Comparison of ENCODE assay signal across 16 cellular contexts in the genomic region with DNA sequence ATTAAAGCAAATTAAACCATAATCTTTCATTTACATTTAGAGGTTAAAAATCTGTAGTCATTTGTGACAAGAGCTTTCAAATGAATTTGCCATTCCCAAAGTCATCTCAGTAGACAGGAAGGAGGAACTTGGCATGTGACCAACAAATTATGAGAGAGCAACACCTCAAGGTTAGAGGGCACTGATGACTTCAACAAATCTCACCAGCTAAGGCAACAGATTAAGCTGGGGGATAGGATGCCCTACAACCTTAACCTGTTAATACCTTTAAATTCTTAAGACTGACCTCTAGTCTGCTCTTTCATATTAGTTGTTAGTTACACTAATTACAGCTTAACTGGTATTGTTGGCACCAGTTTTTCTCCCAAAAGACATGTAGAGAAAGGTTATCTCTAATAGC. TPM values are rescaled to one million over a fixed set of nuclear protein-coding genes. Genes with fewer than 3 reads are reported as not detected.
DNase-seq lines count a peak whose midpoint lies in the region; TF ChIP-seq lines count a peak whose summit lies in the region.
"Had no signal": no experiment of that assay in that cellular context is flagged by ENCODE, and none has a peak within 500 bp of the region (broad histone marks: within the 10 kb centered on the region; RNA-seq: fewer than 3 reads in every experiment).

No MANE protein-coding gene starts in this region.

- no peak for TF ChIP-seq CTCF in HFFc6 (IDR thresholded peaks at IDR 0.05)

- H3K4me3 Mint-ChIP-seq in HFFc6: no peak overlapping the region
- H3K4me3 Mint-ChIP-seq: activated CD8-positive, alpha-beta memory T cell treated with anti-CD3 and anti-CD28 coated beads, Interleukin-2, amount 10 ng/mL, durations not matched to agents 7 days and 5 days; naive thymus-derived CD8-positive, alpha-beta T cell; T-cell had no signal

- peak; percentile 6 for DNase-seq in DMS 273 (lab: John Stamatoyannopoulos, UW; ENCODE audit: unreplicated experiment)
- DNase-seq in DMS 273 treated with DMSO at 0.1 percent for 48 hours (lab: John Stamatoyannopoulos, UW): no peak
- peak; percentile 33 for DNase-seq in HFFc6
- peak; percentile 3 for DNase-seq in RPMI7951 (ENCODE audit: low read depth)
- DNase-seq in glomerular visceral epithelial cell (ENCODE audit: extremely low spot score): peak; percentile 14
- DNase-seq in putamen (ENCODE audit: low spot score): no peak
- no peak for DNase-seq in NCI-H1436 treated with DMSO at 0.1 percent for 48 hours (lab: John Stamatoyannopoulos, UW)
- DNase-seq in GM19240 (ENCODE audit: insufficient read length, low spot score): no peak
- DNase-seq: activated CD8-positive, alpha-beta memory T cell treated with anti-CD3 and anti-CD28 coated beads, Interleukin-2, amount 10 ng/mL, durations not matched to agents 7 days and 5 days; C1 segment of cervical spinal cord; left ventricle myocardium superior; NCI-H510A; retina; stimulated activated CD4-positive, alpha-beta T cell treated with anti-CD3 and anti-CD28 coated beads, Interleukin-1b, Interleukin-23, amount 100 ng/mL, for 48 hours; T-cell had no signal

- H3K9me3 Mint-ChIP-seq in HFFc6: no peaks in the 10 kb centered on the region
- H3K9me3 Mint-ChIP-seq: naive thymus-derived CD8-positive, alpha-beta T cell; T-cell had no signal

- H3K36me3 Mint-ChIP-seq in HFFc6 (ENCODE audit: low read depth): no peaks in the 10 kb centered on the region
- H3K36me3 Mint-ChIP-seq: activated CD8-positive, alpha-beta memory T cell treated with anti-CD3 and anti-CD28 coated beads, Interleukin-2, amount 10 ng/mL, durations not matched to agents 7 days and 5 days had no signal

- no peak overlapping the region for H3K27ac Mint-ChIP-seq in HFFc6
- H3K27ac Mint-ChIP-seq: activated CD8-positive, alpha-beta memory T cell treated with anti-CD3 and anti-CD28 coated beads, Interleukin-2, amount 10 ng/mL, durations not matched to agents 7 days and 5 days; naive thymus-derived CD8-positive, alpha-beta T cell; T-cell had no signal

- H3K27me3 Mint-ChIP-seq in HFFc6 (ENCODE audit: insufficient read depth): no peaks in the 10 kb centered on the region
- H3K27me3 Mint-ChIP-seq: activated CD8-positive, alpha-beta memory T cell treated with anti-CD3 and anti-CD28 coated beads, Interleukin-2, amount 10 ng/mL, durations not matched to agents 7 days and 5 days; naive thymus-derived CD8-positive, alpha-beta T cell; T-cell had no signal

- H3K4me1 Mint-ChIP-seq in HFFc6 (ENCODE audit: low read depth): peaks cover 18% of the 10 kb centered on the region
- H3K4me1 Mint-ChIP-seq: activated CD8-positive, alpha-beta memory T cell treated with anti-CD3 and anti-CD28 coated beads, Interleukin-2, amount 10 ng/mL, durations not matched to agents 7 days and 5 days had no signal

RNA-seq across cellular contexts. Expression of gene POU5F2, which starts 18.4 kb away (rescaled TPM):
- under 1 TPM; 0.05 to 0.12 (median 0.08) TPM for total RNA-seq in HFFc6 (2021; fragmentation: NEBNext Ultra II Directional; extraction: Animal tissue kit (Norgen Biotek cat#: 25700))
- 0.10 and 0.24 TPM in 2 replicates for total RNA-seq in RPMI7951 (2014; rRNA removed; shearing (Covaris generic))

Comparison
In these comparisons a context has a peak if more than half of its experiments do, and no peak if none do; other contexts are left out.
1. DNase-seq: peak in DMS 273 (single experiment), HFFc6 (single experiment), RPMI7951 (single experiment) and glomerular visceral epithelial cell (single experiment); none in DMS 273 treated with DMSO at 0.1 percent for 48 hours (single experiment), putamen (single experiment), NCI-H1436 treated with DMSO at 0.1 percent for 48 hours (single experiment) and GM19240 (single experiment).